Comparison of ENCODE assay signal across 1 cellular context in genomic region chr2:134490535-134490934, GRCh38.
TF ChIP-seq lines count a peak whose summit lies in the region.

No MANE protein-coding gene starts in this region.

TF ChIP-seq in GM23338, 12 proteins besides CTCF, POLR2A, EP300 and RAD21 (continued from another document):
- TF ChIP-seq, protein P1, sequence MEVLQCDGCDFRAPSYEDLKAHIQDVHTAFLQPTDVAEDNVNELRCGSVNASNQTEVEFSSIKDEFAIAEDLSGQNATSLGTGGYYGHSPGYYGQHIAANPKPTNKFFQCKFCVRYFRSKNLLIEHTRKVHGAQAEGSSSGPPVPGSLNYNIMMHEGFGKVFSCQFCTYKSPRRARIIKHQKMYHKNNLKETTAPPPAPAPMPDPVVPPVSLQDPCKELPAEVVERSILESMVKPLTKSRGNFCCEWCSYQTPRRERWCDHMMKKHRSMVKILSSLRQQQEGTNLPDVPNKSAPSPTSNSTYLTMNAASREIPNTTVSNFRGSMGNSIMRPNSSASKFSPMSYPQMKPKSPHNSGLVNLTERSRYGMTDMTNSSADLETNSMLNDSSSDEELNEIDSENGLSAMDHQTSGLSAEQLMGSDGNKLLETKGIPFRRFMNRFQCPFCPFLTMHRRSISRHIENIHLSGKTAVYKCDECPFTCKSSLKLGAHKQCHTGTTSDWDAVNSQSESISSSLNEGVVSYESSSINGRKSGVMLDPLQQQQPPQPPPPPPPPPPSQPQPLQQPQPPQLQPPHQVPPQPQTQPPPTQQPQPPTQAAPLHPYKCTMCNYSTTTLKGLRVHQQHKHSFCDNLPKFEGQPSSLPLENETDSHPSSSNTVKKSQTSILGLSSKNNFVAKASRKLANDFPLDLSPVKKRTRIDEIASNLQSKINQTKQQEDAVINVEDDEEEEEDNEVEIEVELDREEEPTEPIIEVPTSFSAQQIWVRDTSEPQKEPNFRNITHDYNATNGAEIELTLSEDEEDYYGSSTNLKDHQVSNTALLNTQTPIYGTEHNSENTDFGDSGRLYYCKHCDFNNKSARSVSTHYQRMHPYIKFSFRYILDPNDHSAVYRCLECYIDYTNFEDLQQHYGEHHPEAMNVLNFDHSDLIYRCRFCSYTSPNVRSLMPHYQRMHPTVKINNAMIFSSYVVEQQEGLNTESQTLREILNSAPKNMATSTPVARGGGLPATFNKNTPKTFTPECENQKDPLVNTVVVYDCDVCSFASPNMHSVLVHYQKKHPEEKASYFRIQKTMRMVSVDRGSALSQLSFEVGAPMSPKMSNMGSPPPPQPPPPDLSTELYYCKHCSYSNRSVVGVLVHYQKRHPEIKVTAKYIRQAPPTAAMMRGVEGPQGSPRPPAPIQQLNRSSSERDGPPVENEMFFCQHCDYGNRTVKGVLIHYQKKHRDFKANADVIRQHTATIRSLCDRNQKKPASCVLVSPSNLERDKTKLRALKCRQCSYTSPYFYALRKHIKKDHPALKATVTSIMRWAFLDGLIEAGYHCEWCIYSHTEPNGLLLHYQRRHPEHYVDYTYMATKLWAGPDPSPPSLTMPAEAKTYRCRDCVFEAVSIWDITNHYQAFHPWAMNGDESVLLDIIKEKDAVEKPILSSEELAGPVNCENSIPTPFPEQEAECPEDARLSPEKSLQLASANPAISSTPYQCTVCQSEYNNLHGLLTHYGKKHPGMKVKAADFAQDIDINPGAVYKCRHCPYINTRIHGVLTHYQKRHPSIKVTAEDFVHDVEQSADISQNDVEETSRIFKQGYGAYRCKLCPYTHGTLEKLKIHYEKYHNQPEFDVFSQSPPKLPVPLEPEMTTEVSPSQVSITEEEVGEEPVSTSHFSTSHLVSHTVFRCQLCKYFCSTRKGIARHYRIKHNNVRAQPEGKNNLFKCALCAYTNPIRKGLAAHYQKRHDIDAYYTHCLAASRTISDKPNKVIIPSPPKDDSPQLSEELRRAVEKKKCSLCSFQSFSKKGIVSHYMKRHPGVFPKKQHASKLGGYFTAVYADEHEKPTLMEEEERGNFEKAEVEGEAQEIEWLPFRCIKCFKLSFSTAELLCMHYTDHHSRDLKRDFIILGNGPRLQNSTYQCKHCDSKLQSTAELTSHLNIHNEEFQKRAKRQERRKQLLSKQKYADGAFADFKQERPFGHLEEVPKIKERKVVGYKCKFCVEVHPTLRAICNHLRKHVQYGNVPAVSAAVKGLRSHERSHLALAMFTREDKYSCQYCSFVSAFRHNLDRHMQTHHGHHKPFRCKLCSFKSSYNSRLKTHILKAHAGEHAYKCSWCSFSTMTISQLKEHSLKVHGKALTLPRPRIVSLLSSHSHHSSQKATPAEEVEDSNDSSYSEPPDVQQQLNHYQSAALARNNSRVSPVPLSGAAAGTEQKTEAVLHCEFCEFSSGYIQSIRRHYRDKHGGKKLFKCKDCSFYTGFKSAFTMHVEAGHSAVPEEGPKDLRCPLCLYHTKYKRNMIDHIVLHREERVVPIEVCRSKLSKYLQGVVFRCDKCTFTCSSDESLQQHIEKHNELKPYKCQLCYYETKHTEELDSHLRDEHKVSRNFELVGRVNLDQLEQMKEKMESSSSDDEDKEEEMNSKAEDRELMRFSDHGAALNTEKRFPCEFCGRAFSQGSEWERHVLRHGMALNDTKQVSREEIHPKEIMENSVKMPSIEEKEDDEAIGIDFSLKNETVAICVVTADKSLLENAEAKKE (CRISPR knock-in tag; IDR thresholded peaks at IDR 0.05), result no peak
- no peak for TF ChIP-seq JUNB (IDR thresholded peaks at IDR 0.05; ENCODE audit: unreplicated experiment)
